Comparison of ENCODE assay signal across 14 cellular contexts in genomic region chr13:46402178-46402577, GRCh38.
"Had no signal": no experiment of that assay in that cellular context is flagged by ENCODE, and none has a peak within 500 bp of the region (broad histone marks: within the 10 kb centered on the region; RNA-seq: fewer than 3 reads in every experiment).

No MANE protein-coding gene starts in this region.

- H3K27me3 ChIP-seq: gastroesophageal sphincter had no signal

- H3K36me3 ChIP-seq: esophagus squamous epithelium, gastroesophageal sphincter had no signal

- H3K4me1 ChIP-seq: esophagus squamous epithelium, gastroesophageal sphincter, psoas muscle had no signal

- H3K4me3 Mint-ChIP-seq: mesothelial cell of epicardium, nephron had no signal

- DNase-seq: esophagus squamous epithelium; foreskin fibroblast; glutamatergic neuron; islet precursor cell; mammary epithelial cell; psoas muscle; retina; stimulated activated CD4-positive, alpha-beta T cell treated with anti-CD3 and anti-CD28 coated beads, Interleukin-2, amount 100 ng/mL, for 24 hours; stimulated activated CD4-positive, alpha-beta T cell treated with anti-CD3 and anti-CD28 coated beads, Interleukin-4, amount 100 ng/mL, for 4 hours; stimulated activated naive CD4-positive, alpha-beta T cell; trophoblast cell had no signal

- H3K27ac Mint-ChIP-seq: mesothelial cell of epicardium, nephron had no signal

- H3K27ac ChIP-seq: esophagus squamous epithelium, gastroesophageal sphincter, psoas muscle had no signal

- H3K4me3 ChIP-seq: esophagus squamous epithelium, gastroesophageal sphincter, psoas muscle had no signal

- H3K9me3 ChIP-seq: esophagus squamous epithelium, gastroesophageal sphincter, psoas muscle had no signal
